Comparison of ENCODE assay signal across 1 cellular context in the genomic region with DNA sequence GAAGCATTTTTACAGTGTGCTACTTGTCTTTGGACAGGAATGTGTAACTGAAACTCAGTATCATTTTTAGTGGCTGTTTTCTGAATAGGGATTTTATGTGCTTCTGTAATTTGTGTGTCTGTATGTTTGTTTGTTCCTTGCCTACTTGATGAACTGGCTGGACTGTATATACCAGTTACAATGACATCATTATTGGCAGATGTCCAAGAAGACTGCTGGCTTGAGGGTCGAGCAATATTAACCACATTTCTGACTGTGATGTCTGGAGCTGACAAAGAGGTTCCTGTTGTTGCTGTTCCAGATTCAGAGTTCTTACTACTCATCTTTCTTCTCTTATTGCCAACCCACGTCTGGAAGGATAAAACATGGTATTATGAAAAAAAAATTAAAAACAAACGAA.
TF ChIP-seq lines count a peak whose summit lies in the region.

No MANE protein-coding gene starts in this region.

TF ChIP-seq in HepG2, 621 proteins besides CTCF, POLR2A, EP300 and RAD21:
- TF ChIP-seq, protein P1, sequence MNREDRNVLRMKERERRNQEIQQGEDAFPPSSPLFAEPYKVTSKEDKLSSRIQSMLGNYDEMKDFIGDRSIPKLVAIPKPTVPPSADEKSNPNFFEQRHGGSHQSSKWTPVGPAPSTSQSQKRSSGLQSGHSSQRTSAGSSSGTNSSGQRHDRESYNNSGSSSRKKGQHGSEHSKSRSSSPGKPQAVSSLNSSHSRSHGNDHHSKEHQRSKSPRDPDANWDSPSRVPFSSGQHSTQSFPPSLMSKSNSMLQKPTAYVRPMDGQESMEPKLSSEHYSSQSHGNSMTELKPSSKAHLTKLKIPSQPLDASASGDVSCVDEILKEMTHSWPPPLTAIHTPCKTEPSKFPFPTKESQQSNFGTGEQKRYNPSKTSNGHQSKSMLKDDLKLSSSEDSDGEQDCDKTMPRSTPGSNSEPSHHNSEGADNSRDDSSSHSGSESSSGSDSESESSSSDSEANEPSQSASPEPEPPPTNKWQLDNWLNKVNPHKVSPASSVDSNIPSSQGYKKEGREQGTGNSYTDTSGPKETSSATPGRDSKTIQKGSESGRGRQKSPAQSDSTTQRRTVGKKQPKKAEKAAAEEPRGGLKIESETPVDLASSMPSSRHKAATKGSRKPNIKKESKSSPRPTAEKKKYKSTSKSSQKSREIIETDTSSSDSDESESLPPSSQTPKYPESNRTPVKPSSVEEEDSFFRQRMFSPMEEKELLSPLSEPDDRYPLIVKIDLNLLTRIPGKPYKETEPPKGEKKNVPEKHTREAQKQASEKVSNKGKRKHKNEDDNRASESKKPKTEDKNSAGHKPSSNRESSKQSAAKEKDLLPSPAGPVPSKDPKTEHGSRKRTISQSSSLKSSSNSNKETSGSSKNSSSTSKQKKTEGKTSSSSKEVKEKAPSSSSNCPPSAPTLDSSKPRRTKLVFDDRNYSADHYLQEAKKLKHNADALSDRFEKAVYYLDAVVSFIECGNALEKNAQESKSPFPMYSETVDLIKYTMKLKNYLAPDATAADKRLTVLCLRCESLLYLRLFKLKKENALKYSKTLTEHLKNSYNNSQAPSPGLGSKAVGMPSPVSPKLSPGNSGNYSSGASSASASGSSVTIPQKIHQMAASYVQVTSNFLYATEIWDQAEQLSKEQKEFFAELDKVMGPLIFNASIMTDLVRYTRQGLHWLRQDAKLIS (CRISPR knock-in tag; IDR thresholded peaks at IDR 0.05), result no peak
- TF ChIP-seq ATF7 (IDR thresholded peaks at IDR 0.05) (peak; percentile 32; the same call in 1 of the 2 replicates), ATF7 (CRISPR knock-in tag; IDR thresholded peaks at IDR 0.05) (no peak)
